In the genomic region with DNA sequence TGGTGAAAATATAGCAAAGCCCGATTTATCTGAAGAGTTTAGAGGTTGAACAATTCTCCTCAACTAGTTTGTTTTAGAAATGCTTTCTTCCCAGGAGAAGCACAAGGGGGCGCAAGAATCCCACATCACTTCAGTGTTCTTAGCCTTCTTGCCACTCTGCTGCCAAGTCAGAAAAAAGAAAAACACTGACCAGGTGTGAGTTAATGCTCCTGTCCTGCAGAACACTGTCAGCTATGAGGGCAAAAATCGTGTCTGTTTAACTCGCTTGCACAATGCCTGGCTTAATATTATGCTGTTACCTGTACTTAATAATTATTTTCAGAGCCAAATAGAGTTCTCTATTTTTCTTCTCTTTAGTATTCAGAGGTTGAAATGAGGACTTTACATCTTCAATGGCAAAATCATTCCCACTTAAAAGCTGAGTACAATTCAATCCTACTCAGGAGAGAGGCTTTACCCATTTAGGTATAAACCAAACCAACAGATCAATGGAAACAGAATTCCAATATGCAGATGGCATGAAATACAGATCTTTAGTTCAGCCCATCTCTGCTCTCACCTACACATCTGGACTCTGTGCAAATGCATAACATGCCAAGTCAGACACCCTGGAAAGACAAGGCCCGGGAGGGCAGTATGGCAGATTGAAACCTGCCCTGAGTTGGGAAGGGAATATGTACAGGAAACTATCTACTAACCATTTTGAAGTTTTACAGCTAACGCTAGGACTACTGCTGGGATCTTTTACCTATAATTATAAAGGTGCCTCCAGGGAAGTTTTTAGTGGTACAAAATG, we compare ENCODE assay signal across 8 cellular contexts.
A peak's percentile ranks its signal among the peaks of the same experiment; 100 is the strongest.
DNase-seq lines count a peak whose midpoint lies in the region; ATAC-seq and TF ChIP-seq lines count a peak whose summit lies in the region.

No MANE protein-coding gene starts in this region.

- DNase-seq in C1 segment of cervical spinal cord (lab: John Stamatoyannopoulos, UW) (peak in 8 of 14 donors; percentile 7 to 72 (median 30)), HFFc6 (peak; percentile 54), NOMO-1 treated with DMSO at 0.1 percent for 48 hours (lab: John Stamatoyannopoulos, UW; ENCODE audit: unreplicated experiment) (peak; percentile 65), epithelial cell of esophagus (ENCODE audit: low read depth) (peak; percentile 86), myocyte (ENCODE audit: low read depth) (peak; percentile 81)
- peak; percentile 73 for DNase-seq in activated CD8-positive, alpha-beta memory T cell treated with anti-CD3 and anti-CD28 coated beads, Interleukin-2, amount 50 U/mL, for 4 hours

- no peak overlapping the region for H3K4me3 Mint-ChIP-seq in HFFc6
- no peak overlapping the region for H3K4me3 Mint-ChIP-seq in stimulated activated memory B cell treated with anti-CD40 and anti-IgM and Interleukin-4, amounts not matched to agents 10 μg/mL and 1 μg/mL and 100 μg/mL, for 72 hours

- peaks cover 24% of the 10 kb centered on the region for H3K4me1 Mint-ChIP-seq in HFFc6 (ENCODE audit: low read depth)
- peaks cover 8% of the 10 kb centered on the region for H3K4me1 Mint-ChIP-seq in stimulated activated memory B cell treated with anti-CD40 and anti-IgM and Interleukin-4, amounts not matched to agents 10 μg/mL and 1 μg/mL and 100 μg/mL, for 72 hours

- TF ChIP-seq CTCF in HFFc6 (IDR thresholded peaks at IDR 0.05) (peak; percentile 94), epithelial cell of esophagus (IDR thresholded peaks at IDR 0.05; ENCODE audit: insufficient read depth, low read depth, low read length, missing control alignments) (peak; percentile 94)

- no peaks in the 10 kb centered on the region for H3K9me3 Mint-ChIP-seq in HFFc6
- no peaks in the 10 kb centered on the region for H3K9me3 Mint-ChIP-seq in stimulated activated memory B cell treated with anti-CD40 and anti-IgM and Interleukin-4, amounts not matched to agents 10 μg/mL and 1 μg/mL and 100 μg/mL, for 72 hours

- no peak overlapping the region for H3K27ac Mint-ChIP-seq in HFFc6
- no peak overlapping the region for H3K27ac Mint-ChIP-seq in stimulated activated memory B cell treated with anti-CD40 and anti-IgM and Interleukin-4, amounts not matched to agents 10 μg/mL and 1 μg/mL and 100 μg/mL, for 72 hours

- no peak overlapping the region for H3K4me3 ChIP-seq in epithelial cell of esophagus (ENCODE audit: low read length)

- ATAC-seq in stimulated activated memory B cell treated with anti-CD40 and anti-IgM and Interleukin-4, amounts not matched to agents 10 μg/mL and 1 μg/mL and 100 μg/mL, for 72 hours = peak; percentile 58
- no peak for ATAC-seq in HG03039 (IDR thresholded peaks at IDR 0.05; ENCODE audit: unreplicated experiment)

- H3K27me3 Mint-ChIP-seq in HFFc6 (ENCODE audit: insufficient read depth) = no peaks in the 10 kb centered on the region
- no peaks in the 10 kb centered on the region for H3K27me3 Mint-ChIP-seq in stimulated activated memory B cell treated with anti-CD40 and anti-IgM and Interleukin-4, amounts not matched to agents 10 μg/mL and 1 μg/mL and 100 μg/mL, for 72 hours

- no peaks in the 10 kb centered on the region for H3K36me3 Mint-ChIP-seq in HFFc6 (ENCODE audit: low read depth)
- peaks cover 4% of the 10 kb centered on the region for H3K36me3 Mint-ChIP-seq in stimulated activated memory B cell treated with anti-CD40 and anti-IgM and Interleukin-4, amounts not matched to agents 10 μg/mL and 1 μg/mL and 100 μg/mL, for 72 hours

Comparison
In these comparisons a context has a peak if more than half of its experiments do, and no peak if none do; other contexts are left out.
1. DNase-seq: peak in every context shown above with its lines; median percentile 86 in epithelial cell of esophagus; 81 in myocyte; 73 in activated CD8-positive, alpha-beta memory T cell treated with anti-CD3 and anti-CD28 coated beads, Interleukin-2, amount 50 U/mL, for 4 hours; 65 in NOMO-1 treated with DMSO at 0.1 percent for 48 hours; 54 in HFFc6; 30 in C1 segment of cervical spinal cord.